In genomic region chr12:122991623-122992275, GRCh38 we compare ENCODE assay signal across 24 cellular contexts.
"Had no signal": no experiment of that assay in that cellular context is flagged by ENCODE, and none has a peak within 500 bp of the region (broad histone marks: within the 10 kb centered on the region; RNA-seq: fewer than 3 reads in every experiment).

No MANE protein-coding gene starts in this region.

- H3K9me3 Mint-ChIP-seq: endodermal cell had no signal

- H3K4me1 Mint-ChIP-seq: endodermal cell had no signal

- DNase-seq: central memory CD4-positive, alpha-beta T cell; effector CD4-positive, alpha-beta T cell; endodermal cell; erythroblast; foreskin keratinocyte; hypothalamus; mesenchymal stem cell; midbrain; nucleus accumbens; stimulated activated CD4-positive, alpha-beta T cell treated with anti-CD3 and anti-CD28 coated beads, Interleukin-2, amount 100 ng/mL, for 24 hours; stimulated activated CD4-positive, alpha-beta T cell treated with anti-CD3 and anti-CD28 coated beads, Interleukin-4, amount 100 ng/mL, for 4 hours; stimulated activated naive CD4-positive, alpha-beta T cell; stomach; substantia nigra; transverse colon had no signal

- H3K27ac Mint-ChIP-seq: endodermal cell, progenitor cell of endocrine pancreas had no signal

- H3K36me3 ChIP-seq: pancreas had no signal

- H3K4me1 ChIP-seq: foreskin keratinocyte, left lung, pancreas, transverse colon had no signal

- H3K9me3 ChIP-seq: left lung, pancreas, right lobe of liver, stomach, thoracic aorta, transverse colon had no signal

- H3K27ac ChIP-seq: coronary artery, foreskin keratinocyte, left lung, pancreas, right lobe of liver, stomach, thoracic aorta, transverse colon had no signal

- H3K27me3 Mint-ChIP-seq: progenitor cell of endocrine pancreas had no signal

- H3K27me3 ChIP-seq: foreskin keratinocyte, left lung, pancreas, right lobe of liver, stomach, transverse colon had no signal

- H3K4me3 ChIP-seq: coronary artery, left lung, lung, pancreas, right lobe of liver, stomach, thoracic aorta, transverse colon had no signal

- ATAC-seq: foreskin keratinocyte, left lung, pancreas, right lobe of liver had no signal

- FAIRE-seq: endothelial cell of umbilical vein, islet of Langerhans, pancreas had no signal

- H3K4me3 Mint-ChIP-seq: endodermal cell had no signal
